Comparison of ENCODE assay signal across 8 cellular contexts in genomic region chr2:88016086-88016947, GRCh38. TPM values are rescaled to one million over a fixed set of nuclear protein-coding genes. Genes with fewer than 3 reads are reported as not detected.
DNase-seq lines count a peak whose midpoint lies in the region; ATAC-seq and TF ChIP-seq lines count a peak whose summit lies in the region.

RNU2-63P (minus strand) TSS chr2:88016547.

- intact Hi-C loops in left colon (cut with DNase I, micrococcal nuclease), result no loop called here

- no peak for TF ChIP-seq CTCF in 22Rv1 (IDR thresholded peaks at IDR 0.05)

- TF ChIP-seq POLR2A in GM18526 (IDR thresholded peaks at IDR 0.05; ENCODE audit: extremely low read depth, insufficient read length), result peak; percentile 94

- H3K27ac ChIP-seq in 22Rv1 (peak within 1 kb of the TSS; percentile 81), cingulate gyrus (ENCODE audit: low read depth, low read length) (peak within 1 kb of the TSS; percentile 85)

- ATAC-seq in HG03095 (IDR thresholded peaks at IDR 0.05; ENCODE audit: unreplicated experiment) (peak; percentile 81), left colon (peak; percentile 91)

- DNase-seq in NCI-H2196 treated with DMSO at 0.1 percent for 48 hours (lab: John Stamatoyannopoulos, UW; ENCODE audit: unreplicated experiment) (peak; percentile 16), left colon (peak; percentile 67 to 86)
- DNase-seq in activated CD4-positive, alpha-beta T cell treated with anti-CD3 and anti-CD28 coated beads for 24 hours (ENCODE audit: low read depth in 2 of 2), result peak; percentile 60 to 63
- peak; percentile 68 to 71 for DNase-seq in stimulated activated CD4-positive, alpha-beta T cell treated with anti-CD3 and anti-CD28 coated beads, Interleukin-1b, Interleukin-23, amount 100 ng/mL, for 4 hours (ENCODE audit: low read depth in 2 of 2)

RNA-seq across cellular contexts. Expression of gene RNU2-63P, which starts in this region (rescaled TPM):
- 10 to 100 TPM in 1 of 2 donors, 1 to 10 TPM in 1; 5.0 to 15.7 TPM for total RNA-seq in left colon

Comparison
In these comparisons a context has a peak if more than half of its experiments do, and no peak if none do; other contexts are left out.
1. Peak in every context shown above with its lines: DNase-seq, ATAC-seq and H3K27ac ChIP-seq.
2. DNase-seq: peak in every context shown above with its lines; median percentile 76 in left colon; 70 in stimulated activated CD4-positive, alpha-beta T cell treated with anti-CD3 and anti-CD28 coated beads, Interleukin-1b, Interleukin-23, amount 100 ng/mL, for 4 hours; 62 in activated CD4-positive, alpha-beta T cell treated with anti-CD3 and anti-CD28 coated beads for 24 hours; 16 in NCI-H2196 treated with DMSO at 0.1 percent for 48 hours.